24 cellular contexts compared by ENCODE assay signal in the genomic region with DNA sequence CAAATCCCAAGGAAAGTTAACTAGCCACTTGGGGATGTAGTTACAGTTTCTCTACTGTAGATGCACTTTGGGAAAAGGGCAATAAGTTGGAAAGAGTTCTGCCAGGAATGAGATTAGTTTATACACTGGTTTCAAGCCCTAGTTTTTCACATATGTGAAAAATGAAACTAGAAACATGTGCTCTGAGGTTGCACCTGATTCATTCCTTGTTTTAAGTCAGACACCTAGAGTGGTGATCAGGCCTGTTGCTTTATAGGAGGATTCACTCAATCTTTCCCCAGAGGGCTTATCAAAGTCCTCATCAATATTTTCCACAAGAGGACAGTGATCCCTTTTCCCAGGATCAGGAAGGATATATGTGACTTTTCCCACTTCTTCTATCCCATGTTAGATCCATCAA.
DNase-seq lines count a peak whose midpoint lies in the region; ATAC-seq, FAIRE-seq and TF ChIP-seq lines count a peak whose summit lies in the region.
"Had no signal": no experiment of that assay in that cellular context is flagged by ENCODE, and none has a peak within 500 bp of the region (broad histone marks: within the 10 kb centered on the region; RNA-seq: fewer than 3 reads in every experiment).

No MANE protein-coding gene starts in this region.

- peak; percentile 4 for DNase-seq in GM12865 (ENCODE audit: low read depth)
- no peak for DNase-seq in GM12878 (ENCODE audit: low read depth, low spot score)
- no peak for DNase-seq in NCI-H345 treated with DMSO at 0.1 percent for 48 hours (lab: John Stamatoyannopoulos, UW; ENCODE audit: unreplicated experiment)
- DNase-seq in COLO829 (ENCODE audit: low spot score), result no peak
- DNase-seq in activated naive CD8-positive, alpha-beta T cell treated with anti-CD3 and anti-CD28 coated beads for 36 hours, result no peak
- DNase-seq: CD8-positive, alpha-beta memory T cell; DMS153; GM23248; H9; KBM-7; NCI-H2081; NCI-H2227 treated with DMSO at 0.1 percent for 48 hours; NCI-H510A; NCI-H69; SHP77; T-cell had no signal

- intact Hi-C loops in GM12878 (cut with micrococcal nuclease; ENCODE audit: unreplicated experiment), result no loop called here

- H3K79me2 ChIP-seq in GM12878 (ENCODE audit: control insufficient read depth, insufficient read depth, low read length), result no peaks in the 10 kb centered on the region

- ATAC-seq in GM19324 (IDR thresholded peaks at IDR 0.05; ENCODE audit: low FRiP score, unreplicated experiment) (peak; percentile 58), HG02943 (IDR thresholded peaks at IDR 0.05; ENCODE audit: low read depth, unreplicated experiment) (peak; percentile 58), GM12878 (peak; percentile 59)
- ATAC-seq: Panc1, T-cell had no signal

- H4K20me1 ChIP-seq in GM12878 (ENCODE audit: control insufficient read depth, insufficient read depth), result no peaks in the 10 kb centered on the region

- H3K27me3 ChIP-seq in GM12878 (replicated peaks in 1 of 2; ENCODE audit: control insufficient read depth in 2 of 2, insufficient read depth in 2 of 2, low read length in 1 of 2), result no peaks in the 10 kb centered on the region; a peak in 2 of 4 replicates

- no peaks in the 10 kb centered on the region for H3K4me1 Mint-ChIP-seq in activated naive CD8-positive, alpha-beta T cell treated with anti-CD3 and anti-CD28 coated beads for 36 hours
- H3K4me1 Mint-ChIP-seq: B cell; CD8-positive, alpha-beta memory T cell; H9; T-cell had no signal

- no peak overlapping the region for H3K9ac ChIP-seq in GM12878 (ENCODE audit: control insufficient read depth, insufficient read depth, low read length)
- H3K9ac ChIP-seq: GM23248 had no signal

- TF ChIP-seq POLR2A in GM12878 (IDR thresholded peaks at IDR 0.05; ENCODE audit: low read depth, low read length), result no peak

- no peaks in the 10 kb centered on the region for H3K36me3 Mint-ChIP-seq in activated naive CD8-positive, alpha-beta T cell treated with anti-CD3 and anti-CD28 coated beads for 36 hours
- H3K36me3 Mint-ChIP-seq: CD8-positive, alpha-beta memory T cell; T-cell had no signal

- no peak overlapping the region for H2AFZ ChIP-seq in GM12878 (ENCODE audit: control insufficient read depth, low read depth, low read length)
- H2AFZ ChIP-seq: GM23248 had no signal

- no peaks in the 10 kb centered on the region for H3K9me3 Mint-ChIP-seq in activated naive CD8-positive, alpha-beta T cell treated with anti-CD3 and anti-CD28 coated beads for 36 hours
- H3K9me3 Mint-ChIP-seq: H9, T-cell had no signal

- SMC1A ChIA-PET in GM12878 (lab: Charles Lee; ENCODE audit: uncharacterized antibody, unreplicated experiment), result interaction anchor here (0.6 to 1.8 kb wide), 5 partner anchors 12 to 685 kb away, joined by 3 to 7 read pairs (median 5); no protein-coding TSS in a partner anchor

- no peaks in the 10 kb centered on the region for H3K9me3 ChIP-seq in GM12878 (replicated peaks; ENCODE audit: control insufficient read depth, insufficient read depth, low read length)

- TF ChIP-seq RAD21 in GM12878 (IDR thresholded peaks at IDR 0.05; ENCODE audit: insufficient read depth, low read depth, low read length), result no peak

- no peak overlapping the region for H3K4me3 Mint-ChIP-seq in activated naive CD8-positive, alpha-beta T cell treated with anti-CD3 and anti-CD28 coated beads for 36 hours
- H3K4me3 Mint-ChIP-seq: B cell; CD8-positive, alpha-beta memory T cell; H9; T-cell had no signal

- no peak for FAIRE-seq in GM12878 (lab: Jason Lieb, UNC)
- FAIRE-seq: HTR-8/SVneo had no signal

- H3K4me1 ChIP-seq in GM12878 (ENCODE audit: control insufficient read depth, insufficient read depth, low read length), result no peaks in the 10 kb centered on the region

- peaks cover 12% of the 10 kb centered on the region for H3K27me3 Mint-ChIP-seq in activated naive CD8-positive, alpha-beta T cell treated with anti-CD3 and anti-CD28 coated beads for 36 hours

- POLR2A ChIA-PET in GM12878 (lab: Charles Lee), result interaction anchor here (0.8 kb wide), 1 partner anchor 18 kb away, joined by 3 read pairs; no protein-coding TSS in a partner anchor

- TF ChIP-seq CTCF in GM12865 (IDR thresholded peaks at IDR 0.05; ENCODE audit: insufficient read depth, low read depth, low read length, missing control alignments), result no peak
- no peak for TF ChIP-seq CTCF in GM12878 (IDR thresholded peaks at IDR 0.05 in 2 of 3, conservative IDR thresholded peaks at IDR 0.05 in 1 of 3; ENCODE audit: control insufficient read depth in 2 of 3, extremely low read depth in 1 of 3, insufficient read depth in 1 of 3, low read depth in 3 of 3, low read length in 3 of 3)

- no peak overlapping the region for H3K27ac ChIP-seq in GM12878 (ENCODE audit: control insufficient read depth, insufficient read depth)
- H3K27ac ChIP-seq: 22Rv1, C4-2B, GM23248, RWPE1 had no signal

- CTCF ChIA-PET in GM12878 (lab: Yijun Ruan, JAX), result interaction anchor here (0.9 kb wide), 2 partner anchors 11 to 13 kb away, joined by 3 to 6 read pairs; no protein-coding TSS in a partner anchor

- H3K4me2 ChIP-seq in GM12878 (ENCODE audit: control insufficient read depth, insufficient read depth), result no peak overlapping the region

- no peaks in the 10 kb centered on the region for H3K36me3 ChIP-seq in GM12878 (ENCODE audit: control insufficient read depth in 2 of 2, insufficient read depth in 2 of 2, low read length in 1 of 2)

- in situ Hi-C loops in GM12878 (cut with MboI), result no loop called here

- BruUV-seq in GM12878 (replicated peaks; lab: Mats Ljungman, UMichigan), result no TSS peak

- H3K27ac Mint-ChIP-seq in activated naive CD8-positive, alpha-beta T cell treated with anti-CD3 and anti-CD28 coated beads for 36 hours, result no peak overlapping the region
- H3K27ac Mint-ChIP-seq: B cell; CD8-positive, alpha-beta memory T cell; H9; T-cell had no signal

- TF ChIP-seq EP300 in GM12878 (IDR thresholded peaks at IDR 0.05; ENCODE audit: borderline replicate concordance in 1 of 2, control insufficient read depth in 1 of 2, low read depth in 2 of 2, low read length in 2 of 2), result no peak

- RAD21 ChIA-PET in GM12878 (lab: Charles Lee; ENCODE audit: unreplicated experiment), result no interaction called here

- H3K4me3 ChIP-seq in GM12865 (ENCODE audit: low read depth, low read length) (no peak overlapping the region), GM12878 (no peak overlapping the region)
- H3K4me3 ChIP-seq: GM23248 had no signal

TF ChIP-seq in GM12878, 131 proteins besides CTCF, POLR2A, EP300 and RAD21:
- TF ChIP-seq, protein P1, sequence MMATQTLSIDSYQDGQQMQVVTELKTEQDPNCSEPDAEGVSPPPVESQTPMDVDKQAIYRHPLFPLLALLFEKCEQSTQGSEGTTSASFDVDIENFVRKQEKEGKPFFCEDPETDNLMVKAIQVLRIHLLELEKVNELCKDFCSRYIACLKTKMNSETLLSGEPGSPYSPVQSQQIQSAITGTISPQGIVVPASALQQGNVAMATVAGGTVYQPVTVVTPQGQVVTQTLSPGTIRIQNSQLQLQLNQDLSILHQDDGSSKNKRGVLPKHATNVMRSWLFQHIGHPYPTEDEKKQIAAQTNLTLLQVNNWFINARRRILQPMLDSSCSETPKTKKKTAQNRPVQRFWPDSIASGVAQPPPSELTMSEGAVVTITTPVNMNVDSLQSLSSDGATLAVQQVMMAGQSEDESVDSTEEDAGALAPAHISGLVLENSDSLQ (IDR thresholded peaks at IDR 0.05), result no peak
- TF ChIP-seq BHLHE40 (IDR thresholded peaks at IDR 0.05; ENCODE audit: borderline replicate concordance in 1 of 2, low read depth in 2 of 2, low read length in 1 of 2) (peak in 1 of 2 experiments; percentile 12; a peak in 1 of 4 replicates), IKZF2 (IDR thresholded peaks at IDR 0.05) (peak; percentile 43 to 51; a peak in 3 of 4 replicates)
- TF ChIP-seq, protein P2, sequence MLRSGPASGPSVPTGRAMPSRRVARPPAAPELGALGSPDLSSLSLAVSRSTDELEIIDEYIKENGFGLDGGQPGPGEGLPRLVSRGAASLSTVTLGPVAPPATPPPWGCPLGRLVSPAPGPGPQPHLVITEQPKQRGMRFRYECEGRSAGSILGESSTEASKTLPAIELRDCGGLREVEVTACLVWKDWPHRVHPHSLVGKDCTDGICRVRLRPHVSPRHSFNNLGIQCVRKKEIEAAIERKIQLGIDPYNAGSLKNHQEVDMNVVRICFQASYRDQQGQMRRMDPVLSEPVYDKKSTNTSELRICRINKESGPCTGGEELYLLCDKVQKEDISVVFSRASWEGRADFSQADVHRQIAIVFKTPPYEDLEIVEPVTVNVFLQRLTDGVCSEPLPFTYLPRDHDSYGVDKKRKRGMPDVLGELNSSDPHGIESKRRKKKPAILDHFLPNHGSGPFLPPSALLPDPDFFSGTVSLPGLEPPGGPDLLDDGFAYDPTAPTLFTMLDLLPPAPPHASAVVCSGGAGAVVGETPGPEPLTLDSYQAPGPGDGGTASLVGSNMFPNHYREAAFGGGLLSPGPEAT (IDR thresholded peaks at IDR 0.05; ENCODE audit: low read depth), result peak; percentile 23; the same call in 1 of the 2 replicates
- TF ChIP-seq, protein P3, sequence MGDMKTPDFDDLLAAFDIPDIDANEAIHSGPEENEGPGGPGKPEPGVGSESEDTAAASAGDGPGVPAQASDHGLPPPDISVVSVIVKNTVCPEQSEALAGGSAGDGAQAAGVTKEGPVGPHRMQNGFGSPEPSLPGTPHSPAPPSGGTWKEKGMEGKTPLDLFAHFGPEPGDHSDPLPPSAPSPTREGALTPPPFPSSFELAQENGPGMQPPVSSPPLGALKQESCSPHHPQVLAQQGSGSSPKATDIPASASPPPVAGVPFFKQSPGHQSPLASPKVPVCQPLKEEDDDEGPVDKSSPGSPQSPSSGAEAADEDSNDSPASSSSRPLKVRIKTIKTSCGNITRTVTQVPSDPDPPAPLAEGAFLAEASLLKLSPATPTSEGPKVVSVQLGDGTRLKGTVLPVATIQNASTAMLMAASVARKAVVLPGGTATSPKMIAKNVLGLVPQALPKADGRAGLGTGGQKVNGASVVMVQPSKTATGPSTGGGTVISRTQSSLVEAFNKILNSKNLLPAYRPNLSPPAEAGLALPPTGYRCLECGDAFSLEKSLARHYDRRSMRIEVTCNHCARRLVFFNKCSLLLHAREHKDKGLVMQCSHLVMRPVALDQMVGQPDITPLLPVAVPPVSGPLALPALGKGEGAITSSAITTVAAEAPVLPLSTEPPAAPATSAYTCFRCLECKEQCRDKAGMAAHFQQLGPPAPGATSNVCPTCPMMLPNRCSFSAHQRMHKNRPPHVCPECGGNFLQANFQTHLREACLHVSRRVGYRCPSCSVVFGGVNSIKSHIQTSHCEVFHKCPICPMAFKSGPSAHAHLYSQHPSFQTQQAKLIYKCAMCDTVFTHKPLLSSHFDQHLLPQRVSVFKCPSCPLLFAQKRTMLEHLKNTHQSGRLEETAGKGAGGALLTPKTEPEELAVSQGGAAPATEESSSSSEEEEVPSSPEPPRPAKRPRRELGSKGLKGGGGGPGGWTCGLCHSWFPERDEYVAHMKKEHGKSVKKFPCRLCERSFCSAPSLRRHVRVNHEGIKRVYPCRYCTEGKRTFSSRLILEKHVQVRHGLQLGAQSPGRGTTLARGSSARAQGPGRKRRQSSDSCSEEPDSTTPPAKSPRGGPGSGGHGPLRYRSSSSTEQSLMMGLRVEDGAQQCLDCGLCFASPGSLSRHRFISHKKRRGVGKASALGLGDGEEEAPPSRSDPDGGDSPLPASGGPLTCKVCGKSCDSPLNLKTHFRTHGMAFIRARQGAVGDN (IDR thresholded peaks at IDR 0.05), result peak; percentile 80; the same call in 1 of the 2 replicates
